Comparison of ENCODE assay signal across 16 cellular contexts in genomic region chr2:195413944-195414343, GRCh38.
DNase-seq lines count a peak whose midpoint lies in the region; FAIRE-seq and TF ChIP-seq lines count a peak whose summit lies in the region.
"Had no signal": no experiment of that assay in that cellular context is flagged by ENCODE, and none has a peak within 500 bp of the region (broad histone marks: within the 10 kb centered on the region; RNA-seq: fewer than 3 reads in every experiment).

No MANE protein-coding gene starts in this region.

- DNase-seq in astrocyte (ENCODE audit: low read depth): no peak
- DNase-seq in mesendoderm: peak; percentile 22
- DNase-seq in D721Med (ENCODE audit: insufficient read length, low spot score): no peak
- DNase-seq in cerebellar nuclear complex (lab: John Stamatoyannopoulos, UW): no peak
- DNase-seq in NCI-H2227 (lab: John Stamatoyannopoulos, UW; ENCODE audit: unreplicated experiment): no peak
- DNase-seq: ACHN, GF-D8, GOT3, KBM-7, NCI-H1436 treated with DMSO at 0.1 percent for 48 hours, NCI-H2029 treated with DMSO at 0.1 percent for 48 hours, NCI-H226, NCI-H524, T-helper 17 cell had no signal

- H3K9me3 Mint-ChIP-seq in astrocyte (ENCODE audit: unreplicated experiment): no peaks in the 10 kb centered on the region

- no peaks in the 10 kb centered on the region for H4K20me1 ChIP-seq in BLaER1 treated with 17β-estradiol and CSF1 and Interleukin-3, amounts not matched to agents 10 nM and 100 nM
- no peaks in the 10 kb centered on the region for H4K20me1 ChIP-seq in astrocyte (ENCODE audit: insufficient read depth, low read length)

- no peaks in the 10 kb centered on the region for H3K36me3 ChIP-seq in BLaER1 treated with 17β-estradiol and CSF1 and Interleukin-3, amounts not matched to agents 10 nM and 100 nM
- H3K36me3 ChIP-seq in KOPT-K1 (ENCODE audit: insufficient read depth, low read length): no peaks in the 10 kb centered on the region
- H3K36me3 ChIP-seq in astrocyte (ENCODE audit: insufficient read depth, low read length): no peaks in the 10 kb centered on the region
- no peaks in the 10 kb centered on the region for H3K36me3 ChIP-seq in mesendoderm (ENCODE audit: control insufficient read depth, insufficient read depth, low read length)

- peak overlapping the region; percentile 58 for H3K27ac Mint-ChIP-seq in astrocyte (ENCODE audit: unreplicated experiment)
- H3K27ac Mint-ChIP-seq: T-helper 17 cell had no signal

- no peak overlapping the region for H2BK120ac ChIP-seq in mesendoderm (ENCODE audit: low read depth, low read length)

- H3K4me1 ChIP-seq in BLaER1 treated with 17β-estradiol and CSF1 and Interleukin-3, amounts not matched to agents 10 nM and 100 nM: peaks cover 0 to 20% (median 18%) of the 10 kb centered on the region in 10 experiments; a peak in 14 of 20 replicates
- H3K4me1 ChIP-seq in astrocyte (ENCODE audit: insufficient read depth, low read length) (peaks cover 2% of the 10 kb centered on the region), mesendoderm (ENCODE audit: control insufficient read depth, low read depth, low read length) (no peaks in the 10 kb centered on the region)

- no peak overlapping the region for H3K18ac ChIP-seq in mesendoderm (ENCODE audit: low read length)

- no peaks in the 10 kb centered on the region for H3K36me3 Mint-ChIP-seq in astrocyte (ENCODE audit: low read depth, unreplicated experiment)

- no peak overlapping the region for H3K9ac ChIP-seq in BLaER1 treated with 17β-estradiol and CSF1 and Interleukin-3, amounts not matched to agents 10 nM and 100 nM
- H3K9ac ChIP-seq in astrocyte (ENCODE audit: low read length): no peak overlapping the region
- no peak overlapping the region for H3K9ac ChIP-seq in mesendoderm (ENCODE audit: low read length)

- H4K8ac ChIP-seq in mesendoderm (ENCODE audit: low read depth, low read length): no peak overlapping the region

- no peak overlapping the region for H3K56ac ChIP-seq in mesendoderm (ENCODE audit: low read length)

- no peak overlapping the region for H2BK15ac ChIP-seq in mesendoderm (replicated peaks; ENCODE audit: low read depth)

- H3K23ac ChIP-seq in mesendoderm (ENCODE audit: low read length): no peak overlapping the region

- H3K27me3 ChIP-seq in BLaER1 treated with 17β-estradiol and CSF1 and Interleukin-3, amounts not matched to agents 10 nM and 100 nM: no peaks in the 10 kb centered on the region
- H3K27me3 ChIP-seq in astrocyte (ENCODE audit: insufficient read depth, low read length): no peaks in the 10 kb centered on the region
- H3K27me3 ChIP-seq in mesendoderm (ENCODE audit: insufficient read depth, low read length, poor library complexity): no peaks in the 10 kb centered on the region

- H4K5ac ChIP-seq in mesendoderm (ENCODE audit: low read length): no peak overlapping the region

- no peak overlapping the region for H3K4ac ChIP-seq in mesendoderm (ENCODE audit: low read depth, low read length)

- H3K4me3 Mint-ChIP-seq in astrocyte (ENCODE audit: unreplicated experiment): no peak overlapping the region
- H3K4me3 Mint-ChIP-seq: T-helper 17 cell had no signal

- no peak overlapping the region for H3K4me3 ChIP-seq in BLaER1 treated with 17β-estradiol and CSF1 and Interleukin-3, amounts not matched to agents 10 nM and 100 nM
- H3K4me3 ChIP-seq in astrocyte (ENCODE audit: insufficient read depth, low read depth, low read length): no peak overlapping the region
- H3K4me3 ChIP-seq in mesendoderm (ENCODE audit: low read length): no peak overlapping the region

- no peak overlapping the region for H2AFZ ChIP-seq in astrocyte (ENCODE audit: low read depth, low read length)

- H3K27ac ChIP-seq in BLaER1 treated with 17β-estradiol and CSF1 and Interleukin-3, amounts not matched to agents 10 nM and 100 nM: peak overlapping the region in 5 of 11 experiments; percentile 32 to 63 (median 57); a peak in 9 of 22 replicates
- H3K27ac ChIP-seq in KOPT-K1 (ENCODE audit: low read depth, low read length, poor library complexity, severe bottlenecking): peak overlapping the region; percentile 20
- no peak overlapping the region for H3K27ac ChIP-seq in astrocyte (ENCODE audit: low read depth, low read length)
- H3K27ac ChIP-seq in mesendoderm (ENCODE audit: low read depth, low read length): no peak overlapping the region

- no peak overlapping the region for H2BK5ac ChIP-seq in mesendoderm (ENCODE audit: low read length)

- H3K4me1 Mint-ChIP-seq in astrocyte (ENCODE audit: low read depth, unreplicated experiment): peaks cover 5% of the 10 kb centered on the region
- H3K4me1 Mint-ChIP-seq: T-helper 17 cell had no signal

- H3K9me3 ChIP-seq in BLaER1 treated with 17β-estradiol and CSF1 and Interleukin-3, amounts not matched to agents 10 nM and 100 nM (replicated peaks in 1 of 11): no peaks in the 10 kb centered on the region; a peak in 2 of 22 replicates
- no peaks in the 10 kb centered on the region for H3K9me3 ChIP-seq in KOPT-K1 (ENCODE audit: insufficient read depth, low read length, poor library complexity, severe bottlenecking)
- H3K9me3 ChIP-seq in astrocyte (ENCODE audit: insufficient read depth, low read depth, low read length): no peaks in the 10 kb centered on the region

- WGBS in mesendoderm (ENCODE audit: extremely low coverage, insufficient coverage, low lambda C conversion rate): no CpG with 5 or more reads among the region's 2 CpGs

- H3K27me3 Mint-ChIP-seq in astrocyte (ENCODE audit: low read depth, unreplicated experiment): no peaks in the 10 kb centered on the region
- H3K27me3 Mint-ChIP-seq: T-helper 17 cell had no signal

- TF ChIP-seq CTCF in astrocyte (IDR thresholded peaks at IDR 0.05; ENCODE audit: insufficient read depth, low read depth, low read length) (no peak), D721Med (IDR thresholded peaks at IDR 0.05; ENCODE audit: insufficient read depth, missing control alignments) (no peak)

- H3K79me2 ChIP-seq in astrocyte (ENCODE audit: insufficient read depth, low read length): no peaks in the 10 kb centered on the region
- no peaks in the 10 kb centered on the region for H3K79me2 ChIP-seq in mesendoderm (ENCODE audit: control insufficient read depth, insufficient read depth, low read length)

- H2AK5ac ChIP-seq in mesendoderm (ENCODE audit: low read length): no peak overlapping the region

- FAIRE-seq in astrocyte (lab: Jason Lieb, UNC) (no peak), D721Med (lab: Jason Lieb, UNC) (no peak)

- no peaks in the 10 kb centered on the region for H3K79me1 ChIP-seq in mesendoderm (ENCODE audit: low read length)

- H3K4me2 ChIP-seq in BLaER1 treated with 17β-estradiol and CSF1 and Interleukin-3, amounts not matched to agents 10 nM and 100 nM: peak overlapping the region in 8 of 11 experiments; percentile 33 to 70 (median 52); a peak in 16 of 22 replicates
- no peak overlapping the region for H3K4me2 ChIP-seq in astrocyte (ENCODE audit: low read length)
- H3K4me2 ChIP-seq in mesendoderm (ENCODE audit: low read length): no peak overlapping the region

Comparison
In these comparisons a context has a peak if more than half of its experiments do, and no peak if none do; other contexts are left out.
1. H3K4me2 ChIP-seq: peak in BLaER1 treated with 17β-estradiol and CSF1 and Interleukin-3, amounts not matched to agents 10 nM and 100 nM (8 of 11); none in astrocyte (single experiment) and mesendoderm (single experiment).